ENCODE assay signal across 8 cellular contexts in the genomic region with DNA sequence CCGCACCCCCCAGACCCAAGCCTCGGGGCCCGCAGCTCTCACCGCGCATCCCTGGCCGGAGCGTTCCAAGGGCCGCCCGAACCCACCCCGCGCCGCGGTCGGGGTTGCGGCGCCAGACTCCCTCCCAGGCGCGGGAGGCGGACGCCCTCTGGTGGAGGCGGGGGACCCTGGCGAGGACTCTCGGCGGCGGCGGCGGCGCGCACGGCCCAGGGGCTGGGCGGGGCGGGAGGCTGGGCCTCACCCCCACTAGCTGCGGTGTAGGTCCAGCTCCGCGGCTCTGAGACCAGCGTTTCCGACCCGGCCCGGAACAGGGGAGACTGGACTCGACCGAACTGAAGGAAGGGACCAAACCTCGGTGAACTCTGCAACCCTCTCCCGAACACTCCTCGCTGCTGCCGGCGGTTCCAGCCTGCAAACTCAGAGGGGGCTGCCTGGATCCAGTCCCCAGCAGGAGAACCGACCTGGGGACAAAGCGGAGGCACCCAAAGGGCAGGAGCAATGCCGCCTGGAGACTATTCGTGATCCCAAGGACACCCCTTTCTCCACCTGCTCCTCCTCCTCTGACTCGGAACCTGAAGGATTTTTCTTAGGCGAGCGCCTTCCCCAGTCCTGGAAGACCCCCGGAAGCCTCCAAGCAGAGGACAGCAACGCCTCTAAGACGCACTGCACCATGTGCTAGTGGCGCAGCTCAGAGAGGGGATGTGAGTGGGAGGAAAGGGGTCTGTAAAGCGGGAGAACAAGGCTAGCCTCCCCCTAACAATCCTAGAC. TPM values are rescaled to one million over a fixed set of nuclear protein-coding genes. Genes with fewer than 3 reads are reported as not detected.
DNase-seq lines count a peak whose midpoint lies in the region; ATAC-seq, FAIRE-seq and TF ChIP-seq lines count a peak whose summit lies in the region.

No MANE protein-coding gene starts in this region.

- no peak for FAIRE-seq in bronchial epithelial cell (lab: Jason Lieb, UNC)

- POLR2A ChIA-PET in activated B cell treated with CpG ODN at 0.5 μM for 24 hours (lab: Charles Lee), result interaction anchor here (0.6 to 5.1 kb wide), 29 partner anchors 8 to 995 kb away, joined by 3 to 91 read pairs (median 4); a partner anchor contains a TSS

- CTCF ChIA-PET in activated B cell treated with CpG ODN at 0.5 μM for 24 hours (lab: Charles Lee), result interaction anchor here (0.9 to 6.7 kb wide), 24 partner anchors 9 to 428 kb away, joined by 3 to 51 read pairs (median 6); a partner anchor contains a TSS

- ATAC-seq in HG02973 (IDR thresholded peaks at IDR 0.05; ENCODE audit: unreplicated experiment) (peak; percentile 49), activated B cell treated with CpG ODN at 0.5 μM for 24 hours (ENCODE audit: low read depth) (peak; percentile 71)

- H3K27me3 ChIP-seq in bronchial epithelial cell (ENCODE audit: control insufficient read depth, insufficient read depth, low read length), result no peaks in the 10 kb centered on the region

- peak overlapping the region; percentile 97 for H3K4me3 Mint-ChIP-seq in activated B cell treated with CpG ODN at 0.5 μM for 24 hours

- no peaks in the 10 kb centered on the region for H3K9me3 Mint-ChIP-seq in activated B cell treated with CpG ODN at 0.5 μM for 24 hours

- H3K27ac Mint-ChIP-seq in activated B cell treated with CpG ODN at 0.5 μM for 24 hours, result peak overlapping the region; percentile 97

- peaks cover 28% of the 10 kb centered on the region for H3K4me1 Mint-ChIP-seq in activated B cell treated with CpG ODN at 0.5 μM for 24 hours

- H3K4me3 ChIP-seq in bronchial epithelial cell (ENCODE audit: low read depth, low read length), result peak overlapping the region; percentile 94

- TF ChIP-seq CTCF in activated B cell treated with CpG ODN at 0.5 μM for 24 hours (IDR thresholded peaks at IDR 0.05), result no peak
- TF ChIP-seq CTCF in bronchial epithelial cell (IDR thresholded peaks at IDR 0.05; ENCODE audit: insufficient read depth, low read length, severe bottlenecking), result peak; percentile 74

- DNase-seq in SIG-M5 treated with dmso at 0.1 percent for 504 hours (lab: John Stamatoyannopoulos, UW; ENCODE audit: unreplicated experiment), result peak; percentile 70
- no peak for DNase-seq in SIG-M5 (lab: John Stamatoyannopoulos, UW)
- peak; percentile 69 for DNase-seq in NCI-H2171 treated with DMSO at 0.1 percent for 48 hours (lab: John Stamatoyannopoulos, UW)
- DNase-seq in activated B cell treated with CpG ODN at 0.5 μM for 24 hours, result peak; percentile 91
- DNase-seq in bronchial epithelial cell (ENCODE audit: low read depth), result peak; percentile 38
- peak; percentile 78 for DNase-seq in iris pigment epithelial cell (ENCODE audit: low read depth)
- DNase-seq in stimulated activated CD4-positive, alpha-beta T cell treated with anti-CD3 and anti-CD28 coated beads, Interleukin-12 subunit alpha, Interleukin-12 subunit beta, amount 100 ng/mL, for 24 hours (ENCODE audit: low read depth in 2 of 2), result peak; percentile 75 to 85

- H3K36me3 ChIP-seq in bronchial epithelial cell (ENCODE audit: control insufficient read depth, insufficient read depth, low read length), result peaks cover 3% of the 10 kb centered on the region

- H3K27me3 Mint-ChIP-seq in activated B cell treated with CpG ODN at 0.5 μM for 24 hours, result no peaks in the 10 kb centered on the region

- intact Hi-C loops in activated B cell treated with CpG ODN at 0.5 μM for 24 hours (cut with micrococcal nuclease), result loop anchor here (1.0 to 10.0 kb wide), 16 partner anchors 7 to 1108 kb away; a partner anchor contains a TSS

- peaks cover 30% of the 10 kb centered on the region for H3K36me3 Mint-ChIP-seq in activated B cell treated with CpG ODN at 0.5 μM for 24 hours (ENCODE audit: low read depth)

RNA-seq across cellular contexts. Expression of a gene that starts 0.9 kb away (rescaled TPM):
- total RNA-seq in activated B cell treated with CpG ODN at 0.5 μM for 24 hours (219 and 252 TPM in 2 replicates), bronchial epithelial cell (35.2 and 55.0 TPM in 2 replicates)

RNA-seq across cellular contexts. Expression of a gene that starts 6.1 kb away (rescaled TPM):
- 0.75 TPM in 1 of 2 replicates, not detected in the other for total RNA-seq in activated B cell treated with CpG ODN at 0.5 μM for 24 hours
- 0.53 and 0.90 TPM in 2 replicates for total RNA-seq in bronchial epithelial cell

RNA-seq across cellular contexts. Expression of a gene that starts 6.9 kb away (rescaled TPM):
- 6.5 and 6.7 TPM in 2 replicates for total RNA-seq in activated B cell treated with CpG ODN at 0.5 μM for 24 hours
- 0.77 and 0.79 TPM in 2 replicates for total RNA-seq in bronchial epithelial cell

RNA-seq across cellular contexts. Expression of a gene that starts 39.4 kb away (rescaled TPM):
- total RNA-seq in activated B cell treated with CpG ODN at 0.5 μM for 24 hours, result not detected in 2 replicates
- not detected in 2 replicates for total RNA-seq in bronchial epithelial cell

RNA-seq across cellular contexts. Expression of a gene that starts 51.2 kb away (rescaled TPM):
- total RNA-seq in activated B cell treated with CpG ODN at 0.5 μM for 24 hours, result 203 and 205 TPM in 2 replicates
- 6.8 and 13.2 TPM in 2 replicates for total RNA-seq in bronchial epithelial cell
